Comparison of ENCODE assay signal across 11 cellular contexts in the genomic region with DNA sequence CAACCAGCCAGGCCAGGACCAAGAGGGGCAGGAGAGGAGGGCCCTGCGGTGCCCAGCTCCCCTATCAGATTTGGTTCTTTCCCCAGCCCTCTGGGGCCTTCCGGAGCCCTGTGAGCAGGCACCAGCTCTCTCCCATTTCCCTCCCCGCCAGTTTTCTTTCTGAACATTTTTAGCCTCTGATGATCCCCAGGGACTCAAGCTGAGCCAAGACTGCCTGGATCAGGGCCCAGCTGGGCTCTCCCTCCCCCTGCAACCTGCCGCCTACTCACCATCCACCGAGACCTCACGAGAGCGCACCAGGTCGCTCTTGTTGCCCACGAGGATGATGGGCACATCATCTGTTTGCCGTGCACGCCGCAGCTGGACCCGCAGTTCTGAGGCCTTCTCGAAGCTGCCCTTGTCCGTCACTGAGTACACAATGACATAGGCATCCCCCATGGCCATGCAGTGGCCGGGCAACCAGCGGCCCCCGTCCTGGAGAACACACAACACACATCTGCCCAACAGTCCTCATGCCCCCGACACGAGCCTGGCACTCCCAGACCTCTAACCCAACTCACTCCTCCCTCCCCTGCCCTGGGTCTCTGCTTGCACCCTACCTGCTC. TPM values are rescaled to one million over a fixed set of nuclear protein-coding genes. Genes with fewer than 3 reads are reported as not detected.
DNase-seq lines count a peak whose midpoint lies in the region; ATAC-seq and TF ChIP-seq lines count a peak whose summit lies in the region.
"Had no signal": no experiment of that assay in that cellular context is flagged by ENCODE, and none has a peak within 500 bp of the region (broad histone marks: within the 10 kb centered on the region; RNA-seq: fewer than 3 reads in every experiment).

No MANE protein-coding gene starts in this region.

- H3K27me3 ChIP-seq in SJCRH30, result peaks cover 27% of the 10 kb centered on the region
- H3K27me3 ChIP-seq in skeletal muscle satellite cell (ENCODE audit: control insufficient read depth, insufficient read depth, low read length), result peaks cover 30% of the 10 kb centered on the region

- ATAC-seq in mucosa of descending colon, result no peak
- no peak for ATAC-seq in GM21390 (IDR thresholded peaks at IDR 0.05; ENCODE audit: unreplicated experiment)
- ATAC-seq: activated T-cell treated with anti-CD3 and anti-CD28 coated beads, Interleukin-2, amount 50 U/mL, for 72 hours; naive thymus-derived CD8-positive, alpha-beta T cell had no signal

- H3K4me3 ChIP-seq in SJCRH30, result no peak overlapping the region
- no peak overlapping the region for H3K4me3 ChIP-seq in skeletal muscle satellite cell (ENCODE audit: low read length)
- H3K4me3 ChIP-seq in mucosa of descending colon, result no peak overlapping the region

- H3K9ac ChIP-seq in skeletal muscle satellite cell (ENCODE audit: low read depth, low read length), result no peak overlapping the region

- H3K4me2 ChIP-seq in skeletal muscle satellite cell (ENCODE audit: low read length), result peak overlapping the region; percentile 43

- TF ChIP-seq CTCF in GM10266 (IDR thresholded peaks at IDR 0.05; ENCODE audit: control insufficient read depth, insufficient read depth, low read depth, missing control alignments), result no peak
- TF ChIP-seq CTCF in mucosa of descending colon (IDR thresholded peaks at IDR 0.05), result no peak

- H3K36me3 ChIP-seq in SJCRH30 (no peaks in the 10 kb centered on the region), skeletal muscle satellite cell (ENCODE audit: insufficient read depth, low read length) (no peaks in the 10 kb centered on the region), mucosa of descending colon (ENCODE audit: low read depth) (no peaks in the 10 kb centered on the region)

- H3K4me1 ChIP-seq in SJCRH30 (peaks cover 37% of the 10 kb centered on the region), skeletal muscle satellite cell (ENCODE audit: control insufficient read depth, insufficient read depth, low read length) (peaks cover 45% of the 10 kb centered on the region), mucosa of descending colon (ENCODE audit: low read depth) (peaks cover 8% of the 10 kb centered on the region)

- H3K9me3 ChIP-seq in SJCRH30 (replicated peaks) (no peaks in the 10 kb centered on the region), skeletal muscle satellite cell (replicated peaks; ENCODE audit: low read length) (no peaks in the 10 kb centered on the region), mucosa of descending colon (no peaks in the 10 kb centered on the region)

- no peak overlapping the region for H3K27ac ChIP-seq in SJCRH30

- peak; percentile 37 for DNase-seq in GM10266 (ENCODE audit: extremely low spot score)
- peak; percentile 55 to 65 for DNase-seq in SJCRH30
- peak; percentile 86 for DNase-seq in cardiac septum (ENCODE audit: low spot score)
- DNase-seq in mucosa of descending colon, result no peak
- DNase-seq in NCI-H226, result no peak
- DNase-seq in inferior parietal cortex (ENCODE audit: extremely low spot score), result no peak
- DNase-seq: activated T-cell treated with anti-CD3 and anti-CD28 coated beads, Interleukin-2, amount 50 U/mL, for 72 hours; naive thymus-derived CD8-positive, alpha-beta T cell; SW 1271 had no signal

- intact Hi-C loops in cardiac septum (cut with DNase I) (no loop called here), mucosa of descending colon (cut with DNase I, micrococcal nuclease) (no loop called here)

RNA-seq across cellular contexts. Expression of gene RRAD, which starts 2.0 kb away (rescaled TPM):
- total RNA-seq in SJCRH30 (2014; rRNA removed; shearing (Covaris generic)), result 0.30 and 0.49 TPM in 2 replicates
- total RNA-seq in cardiac septum (245 TPM), mucosa of descending colon (10 to 100 TPM in 1 of 3 donors, 1 to 10 TPM in 2; 1.3 to 11.6 (median 1.3) TPM)
- 3.0 and 5.9 TPM in 2 replicates for total RNA-seq in skeletal muscle satellite cell (2012; rRNA removed)

RNA-seq across cellular contexts. Expression of gene CDH16, which starts 4.7 kb away (rescaled TPM):
- total RNA-seq in SJCRH30 (2014; rRNA removed; shearing (Covaris generic)), result not detected in 2 replicates
- total RNA-seq in cardiac septum, result 0.35 TPM
- not detected in 2 replicates for total RNA-seq in skeletal muscle satellite cell (2012; rRNA removed)
- under 1 TPM; 0.13 to 0.78 (median 0.72) TPM for total RNA-seq in mucosa of descending colon
- total RNA-seq: activated T-cell treated with anti-CD3 and anti-CD28 coated beads, Interleukin-2, amount 50 U/mL, for 72 hours; naive thymus-derived CD8-positive, alpha-beta T cell had no signal

RNA-seq across cellular contexts. Expression of gene CIAO2B, which starts 10.9 kb away (rescaled TPM):
- total RNA-seq in SJCRH30 (2014; rRNA removed; shearing (Covaris generic)), result 135 and 146 TPM in 2 replicates
- total RNA-seq in cardiac septum, result 118 TPM
- 180 and 183 TPM in 2 replicates for total RNA-seq in skeletal muscle satellite cell (2012; rRNA removed)
- total RNA-seq in mucosa of descending colon, result 10 to 100 TPM; 72.5 to 78.1 (median 76.5) TPM

RNA-seq across cellular contexts. Expression of gene CES2, which starts 12.0 kb away (rescaled TPM):
- 25.2 and 25.7 TPM in 2 replicates for total RNA-seq in SJCRH30 (2014; rRNA removed; shearing (Covaris generic))
- 64.0 TPM for total RNA-seq in cardiac septum
- total RNA-seq in skeletal muscle satellite cell (2012; rRNA removed), result 24.2 and 27.9 TPM in 2 replicates
- total RNA-seq in mucosa of descending colon, result 100 to 1,000 TPM; 180 to 566 (median 456) TPM

RNA-seq across cellular contexts. Expression of gene CES3, which starts 37.7 kb away (rescaled TPM):
- 0.08 TPM in 2 replicates for total RNA-seq in SJCRH30 (2014; rRNA removed; shearing (Covaris generic))
- 0.62 TPM for total RNA-seq in cardiac septum
- total RNA-seq in skeletal muscle satellite cell (2012; rRNA removed), result under 0.01 TPM in 1 of 2 replicates, not detected in the other
- 100 to 1,000 TPM in 2 of 3 donors, 10 to 100 TPM in 1; 86.5 to 264 (median 199) TPM for total RNA-seq in mucosa of descending colon

Comparison
In these comparisons a context has a peak if more than half of its experiments do, and no peak if none do; other contexts are left out.
1. DNase-seq: peak in GM10266 (single experiment), SJCRH30 (2 of 2) and cardiac septum (single experiment); none in mucosa of descending colon (0 of 3), NCI-H226 (single experiment) and inferior parietal cortex (single experiment).
2. RNA of gene RRAD, which starts 2.0 kb away (total RNA-seq): 245 TPM in cardiac septum (single experiment); 1.3 to 11.6 TPM in mucosa of descending colon and 0.30 to 0.49 TPM in SJCRH30; every median in the first group is over 10 times any median in the second.